In genomic region chr5:139251281-139251687, GRCh38 we compare ENCODE assay signal across 9 cellular contexts. TPM values are rescaled to one million over a fixed set of nuclear protein-coding genes. Genes with fewer than 3 reads are reported as not detected.
DNase-seq lines count a peak whose midpoint lies in the region; ATAC-seq and TF ChIP-seq lines count a peak whose summit lies in the region.
"Had no signal": no experiment of that assay in that cellular context is flagged by ENCODE, and none has a peak within 500 bp of the region (broad histone marks: within the 10 kb centered on the region; RNA-seq: fewer than 3 reads in every experiment).

No MANE protein-coding gene starts in this region.

- no peaks in the 10 kb centered on the region for H3K4me1 ChIP-seq in CD8-positive, alpha-beta memory T cell (ENCODE audit: insufficient read depth, low read length)
- no peaks in the 10 kb centered on the region for H3K4me1 ChIP-seq in gastrocnemius medialis

- no peaks in the 10 kb centered on the region for H3K36me3 ChIP-seq in CD8-positive, alpha-beta memory T cell (ENCODE audit: insufficient read depth, low read length)
- H3K36me3 ChIP-seq in KOPT-K1 (ENCODE audit: insufficient read depth, low read length) (no peaks in the 10 kb centered on the region), gastrocnemius medialis (no peaks in the 10 kb centered on the region)

- H3K4me3 ChIP-seq in CD8-positive, alpha-beta memory T cell (ENCODE audit: low read length), result no peak overlapping the region
- H3K4me3 ChIP-seq in gastrocnemius medialis, result no peak overlapping the region

- H3K27me3 Mint-ChIP-seq in CD8-positive, alpha-beta memory T cell, result peaks cover 0 to 1% of the 10 kb centered on the region in 2 donors

- H3K27ac Mint-ChIP-seq in CD8-positive, alpha-beta memory T cell, result peak overlapping the region in 1 of 8 donors; percentile 17

- no peaks in the 10 kb centered on the region for H3K9me3 ChIP-seq in CD8-positive, alpha-beta memory T cell (ENCODE audit: low read length)
- H3K9me3 ChIP-seq in KOPT-K1 (ENCODE audit: insufficient read depth, low read length, poor library complexity, severe bottlenecking), result no peaks in the 10 kb centered on the region
- H3K9me3 ChIP-seq in gastrocnemius medialis, result no peaks in the 10 kb centered on the region

- CTCF ChIA-PET in CD8-positive, alpha-beta memory T cell (lab: Charles Lee), result interaction anchor here (0.8 to 1.4 kb wide), 8 partner anchors 23 to 801 kb away, joined by 3 to 8 read pairs (median 3); partner anchors contain the start of gene PAIP2

- peaks cover 0 to 9% (median 8%) of the 10 kb centered on the region in 3 donors for H3K4me1 Mint-ChIP-seq in CD8-positive, alpha-beta memory T cell

- no peaks in the 10 kb centered on the region for H3K27me3 ChIP-seq in CD8-positive, alpha-beta memory T cell (ENCODE audit: insufficient read depth, low read length, poor library complexity, severe bottlenecking)
- H3K27me3 ChIP-seq in gastrocnemius medialis, result no peaks in the 10 kb centered on the region

- H3K27ac ChIP-seq in CD8-positive, alpha-beta memory T cell (ENCODE audit: low read depth, low read length), result no peak overlapping the region
- H3K27ac ChIP-seq in KOPT-K1 (ENCODE audit: low read depth, low read length, poor library complexity, severe bottlenecking) (peak overlapping the region; percentile 24), gastrocnemius medialis (no peak overlapping the region)
- H3K27ac ChIP-seq: HL-60 had no signal

- no peak for TF ChIP-seq CTCF in gastrocnemius medialis (IDR thresholded peaks at IDR 0.05 in 4 of 5, conservative IDR thresholded peaks at IDR 0.05 in 1 of 5)

- no peak overlapping the region for H3K4me3 Mint-ChIP-seq in CD8-positive, alpha-beta memory T cell

- H3K9me3 Mint-ChIP-seq in CD8-positive, alpha-beta memory T cell, result no peaks in the 10 kb centered on the region

- DNase-seq in CD8-positive, alpha-beta memory T cell, result peak in 4 of 5 donors; percentile 12 to 50 (median 16)
- DNase-seq in activated T-cell treated with anti-CD3 and anti-CD28 coated beads for 4 hours (peak; percentile 19), lung microvascular endothelial cell (ENCODE audit: low read depth in 2 of 2) (peak; percentile 36 to 71), T1000 (lab: John Stamatoyannopoulos, UW) (no peak), GM19238 (ENCODE audit: insufficient read length, low spot score) (no peak), gastrocnemius medialis (no peak)

- no peaks in the 10 kb centered on the region for H3K36me3 Mint-ChIP-seq in CD8-positive, alpha-beta memory T cell

- TF ChIP-seq POLR2A in gastrocnemius medialis (IDR thresholded peaks at IDR 0.05), result no peak

- in situ Hi-C loops in gastrocnemius medialis (cut with MboI; ENCODE audit: low sequenced_read_pairs in 4 of 4), result loop anchor here in 2 of 4 donors (25.0 kb wide), 1 partner anchor 664 kb away; the partner anchor contains the start of gene HSPA9 (in 2 of the 2)

- POLR2A ChIA-PET in CD8-positive, alpha-beta memory T cell (lab: Charles Lee), result interaction anchor here (0.9 kb wide), 1 partner anchor 91 kb away, joined by 5 read pairs; the partner anchor contains the start of gene PAIP2

- intact Hi-C loops in gastrocnemius medialis (cut with DNase I; ENCODE audit: low total_unique reads), result no loop called here

- ATAC-seq in GM19023 (IDR thresholded peaks at IDR 0.05; ENCODE audit: unreplicated experiment), result no peak
- no peak for ATAC-seq in gastrocnemius medialis

RNA-seq across cellular contexts. Expression of gene MATR3, which starts 42.3 kb away (rescaled TPM):
- 100 to 1,000 TPM; 184 to 199 TPM for total RNA-seq in CD8-positive, alpha-beta memory T cell
- polyA plus RNA-seq in CD8-positive, alpha-beta memory T cell, result 364 TPM
- total RNA-seq in lung microvascular endothelial cell, result 141 and 163 TPM in 2 replicates
- total RNA-seq in gastrocnemius medialis, result 100 to 1,000 TPM; 115 to 188 (median 156) TPM

RNA-seq across cellular contexts. Expression of gene SIL1, which starts 53.1 kb away (rescaled TPM):
- total RNA-seq in CD8-positive, alpha-beta memory T cell, result 10 to 100 TPM; 26.6 to 27.5 TPM
- polyA plus RNA-seq in CD8-positive, alpha-beta memory T cell, result 15.0 TPM
- total RNA-seq in lung microvascular endothelial cell (40.8 and 55.4 TPM in 2 replicates), gastrocnemius medialis (10 to 100 TPM; 36.6 to 52.6 (median 48.2) TPM)

Comparison
In these comparisons a context has a peak if more than half of its experiments do, and no peak if none do; other contexts are left out.
1. DNase-seq: peak in CD8-positive, alpha-beta memory T cell (4 of 5), activated T-cell treated with anti-CD3 and anti-CD28 coated beads for 4 hours (single experiment) and lung microvascular endothelial cell (2 of 2); none in T1000 (single experiment), GM19238 (single experiment) and gastrocnemius medialis (0 of 2).